26 cellular contexts compared by ENCODE assay signal in genomic region chr10:58488921-58489320, GRCh38. TPM values are rescaled to one million over a fixed set of nuclear protein-coding genes. Genes with fewer than 3 reads are reported as not detected.
DNase-seq lines count a peak whose midpoint lies in the region; ATAC-seq and TF ChIP-seq lines count a peak whose summit lies in the region.
"Had no signal": no experiment of that assay in that cellular context is flagged by ENCODE, and none has a peak within 500 bp of the region (broad histone marks: within the 10 kb centered on the region; RNA-seq: fewer than 3 reads in every experiment).

No MANE protein-coding gene starts in this region.

- H3K4me3 ChIP-seq in AG10803 (ENCODE audit: low read length) (no peak overlapping the region), fibroblast of mammary gland (ENCODE audit: control insufficient read depth, low read depth, low read length) (no peak overlapping the region)
- H3K4me3 ChIP-seq: uterus had no signal

- DNase-seq in AG10803 (ENCODE audit: low read depth) (peak; percentile 48), HT1080 (ENCODE audit: low read depth) (peak; percentile 21), RWPE1 (ENCODE audit: low spot score) (peak; percentile 12), fibroblast of mammary gland (ENCODE audit: low read depth) (peak; percentile 87), HEK293T (ENCODE audit: extremely low spot score) (no peak)
- no peak for DNase-seq in stimulated activated CD8-positive, alpha-beta memory T cell treated with anti-CD3 and anti-CD28 coated beads, Interleukin-4, amount 100 ng/mL, for 48 hours
- DNase-seq: ACHN; activated CD4-positive, alpha-beta T cell treated with anti-CD3 and anti-CD28 coated beads, Interleukin-2, amount 50 U/mL, for 4 hours; activated CD8-positive, alpha-beta memory T cell treated with anti-CD3 and anti-CD28 coated beads, Interleukin-2, amount 50 U/mL, for 4 hours; activated naive CD8-positive, alpha-beta T cell treated with anti-CD3 and anti-CD28 coated beads for 36 hours; effector memory CD4-positive, alpha-beta T cell; erythroblast; glutamatergic neuron; KBM-7; kidney; NCI-H146; SHP77; small intestine; stimulated activated CD4-positive, alpha-beta T cell treated with anti-CD3 and anti-CD28 coated beads, Interleukin-2, amount 100 ng/mL, for 24 hours; T-helper 9 cell; uterus had no signal

- no peak overlapping the region for H3K27ac ChIP-seq in RWPE1
- H3K27ac ChIP-seq: C4-2B, uterus had no signal

- TF ChIP-seq CTCF in AG10803 (conservative IDR thresholded peaks at IDR 0.05; ENCODE audit: low read length) (no peak), RWPE1 (conservative IDR thresholded peaks at IDR 0.05; ENCODE audit: low read depth) (no peak), fibroblast of mammary gland (conservative IDR thresholded peaks at IDR 0.05; ENCODE audit: control insufficient read depth, insufficient read depth, low read depth, low read length) (no peak)

- no peak for ATAC-seq in GM21360 (IDR thresholded peaks at IDR 0.05; ENCODE audit: unreplicated experiment)
- no peak for ATAC-seq in HG03469 (IDR thresholded peaks at IDR 0.05; ENCODE audit: unreplicated experiment)
- ATAC-seq: natural killer cell treated with Interleukin-12 subunit alpha and Interleukin-12 subunit beta and Interleukin-15 and Interleukin-18, amount 100 ng/mL, for 72 hours; WTC11 had no signal

- CTCF ChIA-PET in RWPE1 (lab: Yijun Ruan, JAX), result no interaction called here
- CTCF ChIA-PET in HEK293T (lab: Yijun Ruan, JAX), result no interaction called here

- POLR2A ChIA-PET in RWPE1 (lab: Yijun Ruan, JAX; ENCODE audit: low non-redundant PET), result no interaction called here
- POLR2A ChIA-PET in HEK293T (lab: Yijun Ruan, JAX), result no interaction called here

TF ChIP-seq in HEK293T, 16 proteins besides CTCF, POLR2A, EP300 and RAD21:
- TF ChIP-seq TARDBP (IDR thresholded peaks at IDR 0.05), result no peak
- no peak for TF ChIP-seq FOXK2 (IDR thresholded peaks at IDR 0.05)
- no peak for TF ChIP-seq PKNOX1 (IDR thresholded peaks at IDR 0.05)
- TF ChIP-seq FOXA1 (IDR thresholded peaks at IDR 0.05), result no peak
- no peak for TF ChIP-seq ZNF384 (IDR thresholded peaks at IDR 0.05)
- TF ChIP-seq FOXM1 (IDR thresholded peaks at IDR 0.05; ENCODE audit: borderline replicate concordance), result no peak
- TF ChIP-seq SUZ12 (IDR thresholded peaks at IDR 0.05), result no peak
- no peak for TF ChIP-seq ELF4 (IDR thresholded peaks at IDR 0.05)
- no peak for TF ChIP-seq HDGF (IDR thresholded peaks at IDR 0.05; ENCODE audit: borderline replicate concordance)
- TF ChIP-seq LEF1 (IDR thresholded peaks at IDR 0.05; ENCODE audit: borderline replicate concordance), result no peak
- no peak for TF ChIP-seq BHLHE40 (IDR thresholded peaks at IDR 0.05; ENCODE audit: borderline replicate concordance)
- no peak for TF ChIP-seq NFRKB (IDR thresholded peaks at IDR 0.05)
- TF ChIP-seq SP1 (IDR thresholded peaks at IDR 0.05), result no peak
- no peak for TF ChIP-seq L3MBTL2 (conservative IDR thresholded peaks at IDR 0.05)
- TF ChIP-seq CTBP1 (IDR thresholded peaks at IDR 0.05; ENCODE audit: borderline replicate concordance), result no peak
- TF ChIP-seq ARNT (IDR thresholded peaks at IDR 0.05), result no peak
TF ChIP-seq in HEK293T: peak in this region for 0.

RNA-seq across cellular contexts. Expression of gene BICC1, which starts 23.8 kb away (rescaled TPM):
- 7.9 and 8.7 TPM in 2 replicates for total RNA-seq in HT1080 (2014; rRNA removed; shearing (Covaris generic))
- polyA plus RNA-seq in HT1080 (2015; cell fraction: cytosol; rRNA removed), result 2.7 and 3.5 TPM in 2 replicates
- 3.0 and 3.2 TPM in 2 replicates for polyA plus RNA-seq in HT1080 (2015; cell fraction: nucleus; rRNA removed)

Comparison
In these comparisons a context has a peak if more than half of its experiments do, and no peak if none do; other contexts are left out.
1. DNase-seq: peak in AG10803 (single experiment), HT1080 (single experiment), RWPE1 (single experiment) and fibroblast of mammary gland (single experiment); none in HEK293T (single experiment) and stimulated activated CD8-positive, alpha-beta memory T cell treated with anti-CD3 and anti-CD28 coated beads, Interleukin-4, amount 100 ng/mL, for 48 hours (single experiment).